In the genomic region with DNA sequence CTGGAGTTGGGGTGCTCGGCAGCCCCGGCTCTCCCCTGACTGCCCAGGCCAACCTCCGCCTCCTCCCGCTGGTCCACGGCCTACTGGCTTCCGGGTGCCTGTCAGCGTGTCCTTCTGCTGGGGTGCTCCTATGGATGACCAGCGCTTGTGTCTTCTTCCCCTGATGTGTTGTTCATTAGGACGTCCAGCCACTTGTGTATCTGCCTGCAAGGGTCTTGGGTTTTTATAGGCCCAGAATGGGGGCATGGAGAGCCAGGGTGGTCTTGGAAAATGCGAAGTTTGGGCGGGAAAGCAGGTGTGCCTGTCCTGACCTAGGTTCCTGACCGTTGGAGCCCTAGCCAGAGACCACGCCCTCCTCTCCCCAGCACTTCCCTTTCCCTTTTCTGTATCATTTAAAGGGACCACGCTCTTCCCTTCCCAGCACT, we compare ENCODE assay signal across 22 cellular contexts.
DNase-seq lines count a peak whose midpoint lies in the region; ATAC-seq and TF ChIP-seq lines count a peak whose summit lies in the region.
"Had no signal": no experiment of that assay in that cellular context is flagged by ENCODE, and none has a peak within 500 bp of the region (broad histone marks: within the 10 kb centered on the region; RNA-seq: fewer than 3 reads in every experiment).

No MANE protein-coding gene starts in this region.

- in situ Hi-C loops in Caki2 (cut with HindIII; ENCODE audit: low pct_unique_long_range_greater_than_20kb, low sequenced_read_pairs): no loop called here

- ATAC-seq in left colon: peak; percentile 46
- ATAC-seq: body of pancreas; esophagus mucosa; left lobe of liver; naive thymus-derived CD8-positive, alpha-beta T cell had no signal

- intact Hi-C loops in left colon (cut with DNase I, micrococcal nuclease): no loop called here
- intact Hi-C loops in head of caudate nucleus (cut with DNase I): no loop called here

- DNase-seq in Caki2 (ENCODE audit: low read depth) (peak; percentile 84), NB4 (ENCODE audit: low read depth) (peak; percentile 7), SK-N-DZ (ENCODE audit: low spot score) (peak; percentile 8), left colon (peak in 1 of 2 donors; percentile 6), head of caudate nucleus (no peak), NCI-H524 (lab: John Stamatoyannopoulos, UW) (no peak), mucosa of gallbladder (ENCODE audit: low spot score) (no peak)
- DNase-seq in stimulated activated CD4-positive, alpha-beta T cell treated with anti-CD3 and anti-CD28 coated beads, Interleukin-2, amount 100 ng/mL, for 48 hours: no peak
- DNase-seq: activated T-cell treated with anti-CD3 and anti-CD28 coated beads, Interleukin-2, amount 50 U/mL, for 24 hours; DMS79; effector CD8-positive, alpha-beta T cell; foreskin melanocyte; NCI-H1417 treated with DMSO at 0.1 percent for 48 hours; stimulated activated CD4-positive, alpha-beta T cell treated with anti-CD3 and anti-CD28 coated beads, Interleukin-4, amount 100 ng/mL, for 4 hours; stimulated activated naive CD4-positive, alpha-beta T cell treated with Interleukin-2 at 50 U/mL for 16 hours; T1000 had no signal

- H3K4me3 ChIP-seq in NB4 (ENCODE audit: low read depth, low read length): no peak overlapping the region
- H3K4me3 ChIP-seq: body of pancreas, thoracic aorta, vagina had no signal

- no peak for TF ChIP-seq POLR2A in NB4 (IDR thresholded peaks at IDR 0.05; ENCODE audit: extremely low read depth, insufficient read length)

- no peak for TF ChIP-seq CTCF in NB4 (IDR thresholded peaks at IDR 0.05; ENCODE audit: low read depth, low read length)

Comparison
In these comparisons a context has a peak if more than half of its experiments do, and no peak if none do; other contexts are left out.
1. DNase-seq: peak in Caki2 (single experiment), NB4 (single experiment) and SK-N-DZ (single experiment); none in head of caudate nucleus (0 of 42), NCI-H524 (0 of 2), mucosa of gallbladder (single experiment) and stimulated activated CD4-positive, alpha-beta T cell treated with anti-CD3 and anti-CD28 coated beads, Interleukin-2, amount 100 ng/mL, for 48 hours (0 of 2).